ENCODE assay signal across 22 cellular contexts in genomic region chr6:128278876-128279275, GRCh38.
"Had no signal": no experiment of that assay in that cellular context is flagged by ENCODE, and none has a peak within 500 bp of the region (broad histone marks: within the 10 kb centered on the region; RNA-seq: fewer than 3 reads in every experiment).

No MANE protein-coding gene starts in this region.

- H3K9me3 ChIP-seq: left ventricle myocardium inferior, spleen, thyroid gland had no signal

- DNase-seq: activated CD4-positive, alpha-beta T cell treated with anti-CD3 and anti-CD28 coated beads, Interleukin-2, amount 50 U/mL, for 1 hour; activated CD4-positive, CD25-positive, alpha-beta regulatory T cell treated with anti-CD3 and anti-CD28 coated beads, Interleukin-2, amount 50 U/mL, for 72 hours; activated CD8-positive, alpha-beta T cell treated with anti-CD3 and anti-CD28 coated beads, Interleukin-2, amount 10 ng/mL, durations not matched to agents 7 days and 5 days; activated gamma-delta T cell treated with Interleukin-2 at 50 U/mL for 16 hours; activated T-cell treated with anti-CD3 and anti-CD28 coated beads, Interleukin-2, amount 50 U/mL, for 1 hour; aorta; effector memory CD4-positive, alpha-beta T cell; foreskin melanocyte; kidney; left ventricle myocardium inferior; occipital lobe; posterior cingulate gyrus; spleen; stimulated activated CD4-positive, alpha-beta T cell treated with anti-CD3 and anti-CD28 coated beads, Interleukin-4, amount 100 ng/mL, for 1 hour; stimulated activated naive CD8-positive, alpha-beta T cell treated with anti-CD3 and anti-CD28 coated beads, Interleukin-15, Interleukin-2, amounts not matched to agents 100 U/mL and 50 U/mL, for 24 hours; substantia nigra; T-helper 1 cell; thyroid gland; WERI-Rb-1 had no signal

- H3K27ac ChIP-seq: left ventricle myocardium inferior, spleen, thyroid gland, WERI-Rb-1 had no signal

- H3K4me1 ChIP-seq: thyroid gland had no signal

- H3K27ac Mint-ChIP-seq: activated CD8-positive, alpha-beta T cell treated with anti-CD3 and anti-CD28 coated beads, Interleukin-2, amount 10 ng/mL, durations not matched to agents 7 days and 5 days; activated naive CD4-positive, alpha-beta T cell treated with anti-CD3 and anti-CD28 coated beads, Interleukin-2, amount 50 U/mL, for 24 hours had no signal

- H3K27me3 Mint-ChIP-seq: activated naive CD4-positive, alpha-beta T cell treated with anti-CD3 and anti-CD28 coated beads, Interleukin-2, amount 50 U/mL, for 24 hours; central memory CD8-positive, alpha-beta T cell had no signal

- H3K36me3 Mint-ChIP-seq: activated naive CD4-positive, alpha-beta T cell treated with anti-CD3 and anti-CD28 coated beads, Interleukin-2, amount 50 U/mL, for 24 hours had no signal

- H3K4me3 ChIP-seq: left ventricle myocardium inferior, spleen, thyroid gland had no signal

- H3K36me3 ChIP-seq: left ventricle myocardium inferior, spleen, thyroid gland, WERI-Rb-1 had no signal

- H3K9me3 Mint-ChIP-seq: activated naive CD4-positive, alpha-beta T cell treated with anti-CD3 and anti-CD28 coated beads, Interleukin-2, amount 50 U/mL, for 24 hours; central memory CD8-positive, alpha-beta T cell had no signal

- H3K4me1 Mint-ChIP-seq: central memory CD8-positive, alpha-beta T cell had no signal

- H3K4me3 Mint-ChIP-seq: activated CD8-positive, alpha-beta T cell treated with anti-CD3 and anti-CD28 coated beads, Interleukin-2, amount 10 ng/mL, durations not matched to agents 7 days and 5 days; activated naive CD4-positive, alpha-beta T cell treated with anti-CD3 and anti-CD28 coated beads, Interleukin-2, amount 50 U/mL, for 24 hours; central memory CD8-positive, alpha-beta T cell had no signal

- ATAC-seq: activated CD8-positive, alpha-beta T cell treated with anti-CD3 and anti-CD28 coated beads, Interleukin-2, amount 10 ng/mL, durations not matched to agents 7 days and 5 days; esophagus mucosa; stimulated activated naive CD8-positive, alpha-beta T cell treated with anti-CD3 and anti-CD28 coated beads, Interleukin-15, Interleukin-2, amounts not matched to agents 100 U/mL and 50 U/mL, for 24 hours had no signal

- H3K27me3 ChIP-seq: spleen, thyroid gland had no signal
